Comparison of ENCODE assay signal across 36 cellular contexts in genomic region chr14:89117017-89117416, GRCh38.
"Had no signal": no experiment of that assay in that cellular context is flagged by ENCODE, and none has a peak within 500 bp of the region (broad histone marks: within the 10 kb centered on the region; RNA-seq: fewer than 3 reads in every experiment).

No MANE protein-coding gene starts in this region.

- H3K27ac ChIP-seq: adrenal gland, body of pancreas, breast epithelium, Peyer's patch, SJSA1 had no signal

- H3K36me3 Mint-ChIP-seq: activated naive CD4-positive, alpha-beta T cell treated with anti-CD3 and anti-CD28 coated beads, Interleukin-2, amount 50 U/mL, for 72 hours had no signal

- H3K4me2 ChIP-seq: SK-N-SH had no signal

- H3K9me3 ChIP-seq: adrenal gland, MG63, SJSA1, SK-N-SH had no signal

- H3K27me3 ChIP-seq: adrenal gland, body of pancreas, breast epithelium, MG63, Peyer's patch, SJSA1 had no signal

- H3K36me3 ChIP-seq: adrenal gland, breast epithelium, MG63, Peyer's patch, SJSA1 had no signal

- H3K9me3 Mint-ChIP-seq: T-helper 1 cell treated with Interleukin-12 subunit alpha and Interleukin-12 subunit beta and Interleukin-4 antibody, amounts not matched to agents 30 μg/mL and 1 μg/mL, for 36 hours; T-helper 2 cell treated with Interferon-gamma antibody and Interleukin-4, amounts not matched to agents 5 μg/mL and 100 μg/mL, for 36 hours had no signal

- DNase-seq: activated CD4-positive, alpha-beta T cell treated with anti-CD3 and anti-CD28 coated beads for 1 hour; activated CD4-positive, alpha-beta T cell treated with anti-CD3 and anti-CD28 coated beads, Interleukin-2, amount 10 ng/mL, durations not matched to agents 24 days and 14 days; activated CD4-positive, alpha-beta T cell treated with anti-CD3 and anti-CD28 coated beads, Interleukin-2, amount 50 U/mL, for 4 hours; activated CD4-positive, CD25-positive, alpha-beta regulatory T cell; activated CD8-positive, alpha-beta T cell treated with anti-CD3 and anti-CD28 coated beads for 36 hours; activated gamma-delta T cell treated with Interleukin-2 at 50 U/mL for 16 hours; activated naive CD4-positive, alpha-beta T cell treated with anti-CD3 and anti-CD28 coated beads for 36 hours; activated T-cell treated with anti-CD3 and anti-CD28 coated beads, Interleukin-2, amount 50 U/mL, for 4 hours; adrenal gland; body of pancreas; caudate nucleus; cerebellar nuclear complex; Kasumi-1; KG1; MG63; NCI-H1048; NCI-H1105 treated with DMSO at 0.1 percent for 48 hours; NCI-H1436; NCI-H1694; NCI-H1930; NCI-H2081 treated with DMSO at 0.1 percent for 48 hours; NCI-H226; NCI-H526; NCI-H774; NK-92 treated with Interleukin-12 subunit alpha and Interleukin-12 subunit beta, amount 100 ng/mL, for 24 hours; PC-3; Peyer's patch; RPMI8226; SHP77 treated with DMSO at 0.1 percent for 48 hours; SK-N-SH had no signal

- H3K4me1 Mint-ChIP-seq: activated CD4-positive, alpha-beta T cell treated with anti-CD3 and anti-CD28 coated beads, Interleukin-2, amount 10 ng/mL, durations not matched to agents 24 days and 14 days had no signal

- H3K4me3 ChIP-seq: adrenal gland, body of pancreas, breast epithelium, MG63, Peyer's patch, SJSA1 had no signal

- ATAC-seq: activated CD8-positive, alpha-beta T cell treated with anti-CD3 and anti-CD28 coated beads for 36 hours; activated naive CD4-positive, alpha-beta T cell treated with anti-CD3 and anti-CD28 coated beads, Interleukin-2, amount 50 U/mL, for 72 hours; activated T-cell treated with anti-CD3 and anti-CD28 coated beads, Interleukin-2, amount 50 U/mL, for 4 hours; body of pancreas; PC-3 had no signal

- H3K4me3 Mint-ChIP-seq: activated CD4-positive, alpha-beta T cell treated with anti-CD3 and anti-CD28 coated beads, Interleukin-2, amount 10 ng/mL, durations not matched to agents 24 days and 14 days; activated CD8-positive, alpha-beta T cell treated with anti-CD3 and anti-CD28 coated beads for 36 hours; activated naive CD4-positive, alpha-beta T cell treated with anti-CD3 and anti-CD28 coated beads for 36 hours; activated T-cell treated with anti-CD3 and anti-CD28 coated beads, Interleukin-2, amount 50 U/mL, for 4 hours; activated T-helper 1 cell treated with anti-CD3 and anti-CD28 coated beads, Interleukin-12 subunit alpha, Interleukin-12 subunit beta, Interleukin-2, Interleukin-4 antibody, amounts not matched to agents 30 ng/mL and 10 ng/mL and 1 ng/mL, durations not matched to agents 14 hours and 24 hours and 36 hours; T-helper 1 cell treated with Interleukin-12 subunit alpha and Interleukin-12 subunit beta and Interleukin-4 antibody, amounts not matched to agents 30 μg/mL and 1 μg/mL, for 36 hours; T-helper 2 cell treated with Interferon-gamma antibody and Interleukin-4, amounts not matched to agents 5 μg/mL and 100 μg/mL, for 36 hours had no signal

- H3K9me2 ChIP-seq: SK-N-SH had no signal

- H3K4me1 ChIP-seq: adrenal gland, body of pancreas, breast epithelium, Peyer's patch, SJSA1 had no signal

- H3K9ac ChIP-seq: SK-N-SH had no signal

- H3K27ac Mint-ChIP-seq: activated CD4-positive, alpha-beta T cell treated with anti-CD3 and anti-CD28 coated beads, Interleukin-2, amount 10 ng/mL, durations not matched to agents 24 days and 14 days; activated CD8-positive, alpha-beta T cell treated with anti-CD3 and anti-CD28 coated beads for 36 hours; activated naive CD4-positive, alpha-beta T cell treated with anti-CD3 and anti-CD28 coated beads for 36 hours; activated naive CD4-positive, alpha-beta T cell treated with anti-CD3 and anti-CD28 coated beads, Interleukin-2, amount 50 U/mL, for 72 hours; activated T-helper 1 cell treated with anti-CD3 and anti-CD28 coated beads, Interleukin-12 subunit alpha, Interleukin-12 subunit beta, Interleukin-2, Interleukin-4 antibody, amounts not matched to agents 30 ng/mL and 10 ng/mL and 1 ng/mL, durations not matched to agents 14 hours and 24 hours and 36 hours; T-helper 1 cell treated with Interleukin-12 subunit alpha and Interleukin-12 subunit beta and Interleukin-4 antibody, amounts not matched to agents 30 μg/mL and 1 μg/mL, for 36 hours; T-helper 2 cell treated with Interferon-gamma antibody and Interleukin-4, amounts not matched to agents 5 μg/mL and 100 μg/mL, for 36 hours had no signal
